In the genomic region with DNA sequence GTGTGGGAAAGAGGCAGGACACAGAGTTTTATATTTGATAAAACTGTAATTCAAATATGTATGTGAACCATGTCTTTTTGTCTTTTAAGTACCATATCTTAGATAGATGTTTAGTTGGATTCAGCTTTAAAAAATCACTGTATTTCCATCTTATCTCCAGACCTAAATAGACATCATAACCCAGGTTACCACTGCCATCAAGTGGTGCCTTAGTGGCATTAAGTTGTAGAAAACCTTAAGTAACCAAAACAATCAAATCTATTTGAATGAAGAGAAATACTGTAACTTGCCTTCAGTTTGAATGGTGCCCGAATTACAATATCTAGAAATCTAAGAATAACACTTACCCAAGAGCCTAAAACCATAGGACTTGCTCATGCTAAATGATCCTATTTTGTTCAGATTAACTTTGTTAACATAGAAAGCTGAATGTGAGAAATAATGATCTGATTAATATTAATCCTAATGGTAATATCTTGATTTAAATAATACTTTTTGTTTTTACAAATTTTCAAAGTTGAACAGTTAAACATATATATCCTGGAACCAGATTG, we compare ENCODE assay signal across 8 cellular contexts.
DNase-seq lines count a peak whose midpoint lies in the region; ATAC-seq, FAIRE-seq and TF ChIP-seq lines count a peak whose summit lies in the region.

No MANE protein-coding gene starts in this region.

- no peak for ATAC-seq in heart left ventricle
- no peak for ATAC-seq in Right ventricle myocardium superior (ENCODE audit: poor library complexity)

- peak; percentile 50 for FAIRE-seq in endometrium (lab: Jason Lieb, UNC)

- TF ChIP-seq POLR2A in heart left ventricle (IDR thresholded peaks at IDR 0.05) = no peak

- H3K9me3 ChIP-seq in heart left ventricle (no peaks in the 10 kb centered on the region), smooth muscle cell (replicated peaks; ENCODE audit: low read depth) (no peaks in the 10 kb centered on the region)

- TF ChIP-seq CTCF in heart left ventricle (IDR thresholded peaks at IDR 0.05) (peak in 8 of 12 donors; percentile 1 to 41 (median 24)), smooth muscle cell (IDR thresholded peaks at IDR 0.05; ENCODE audit: borderline replicate concordance, insufficient read depth, poor library complexity, severe bottlenecking) (peak; percentile 51)

- H3K4me3 Mint-ChIP-seq in activated T-helper 2 cell treated with anti-CD3 and anti-CD28 coated beads, Interferon-gamma antibody, Interleukin-2, Interleukin-4, amounts not matched to agents 10 μg/mL and 5 μg/mL and 100 μg/mL, durations not matched to agents 14 hours and 24 hours and 36 hours (ENCODE audit: low read depth) = no peak overlapping the region

- H3K79me2 ChIP-seq in smooth muscle cell (ENCODE audit: low read depth) = no peaks in the 10 kb centered on the region

- H3K4me1 ChIP-seq in heart left ventricle (peaks cover 0 to 6% (median 0%) of the 10 kb centered on the region in 12 donors), smooth muscle cell (ENCODE audit: low read depth) (no peaks in the 10 kb centered on the region)

- H3K4me3 ChIP-seq in heart left ventricle (no peak overlapping the region), smooth muscle cell (no peak overlapping the region)

- DNase-seq in heart left ventricle (no peak), Right ventricle myocardium superior (no peak), NCI-H510A (lab: John Stamatoyannopoulos, UW) (peak; percentile 24), smooth muscle cell (lab: John Stamatoyannopoulos, UW; ENCODE audit: unreplicated experiment) (no peak), putamen (ENCODE audit: low spot score) (no peak)
- no peak for DNase-seq in stimulated activated CD4-positive, alpha-beta T cell treated with anti-CD3 and anti-CD28 coated beads, Interleukin-15, amount 100 ng/mL, for 24 hours
- DNase-seq in activated T-helper 2 cell treated with anti-CD3 and anti-CD28 coated beads, Interferon-gamma antibody, Interleukin-2, Interleukin-4, amounts not matched to agents 10 μg/mL and 5 μg/mL and 100 μg/mL, durations not matched to agents 14 hours and 24 hours and 36 hours (ENCODE audit: low spot score) = no peak

- no peaks in the 10 kb centered on the region for H3K4me1 Mint-ChIP-seq in activated T-helper 2 cell treated with anti-CD3 and anti-CD28 coated beads, Interferon-gamma antibody, Interleukin-2, Interleukin-4, amounts not matched to agents 10 μg/mL and 5 μg/mL and 100 μg/mL, durations not matched to agents 14 hours and 24 hours and 36 hours (ENCODE audit: low read depth)

- no peaks in the 10 kb centered on the region for H3K9me3 Mint-ChIP-seq in activated T-helper 2 cell treated with anti-CD3 and anti-CD28 coated beads, Interferon-gamma antibody, Interleukin-2, Interleukin-4, amounts not matched to agents 10 μg/mL and 5 μg/mL and 100 μg/mL, durations not matched to agents 14 hours and 24 hours and 36 hours

- H3K36me3 ChIP-seq in heart left ventricle = no peaks in the 10 kb centered on the region
- H3K36me3 ChIP-seq in smooth muscle cell (ENCODE audit: low read depth) = no peaks in the 10 kb centered on the region

- 19 to 28% (median 27%) methylated on average over 1 of the region's 1 CpG for WGBS in heart left ventricle, 4 donors
- WGBS in smooth muscle cell (ENCODE audit: low lambda C conversion rate) = 40% methylated on average over 1 of the region's 1 CpG

- H3K27ac Mint-ChIP-seq in activated T-helper 2 cell treated with anti-CD3 and anti-CD28 coated beads, Interferon-gamma antibody, Interleukin-2, Interleukin-4, amounts not matched to agents 10 μg/mL and 5 μg/mL and 100 μg/mL, durations not matched to agents 14 hours and 24 hours and 36 hours = no peak overlapping the region

- H3K27me3 ChIP-seq in heart left ventricle (no peaks in the 10 kb centered on the region), smooth muscle cell (ENCODE audit: low read depth) (no peaks in the 10 kb centered on the region)

- no peak overlapping the region for H3K4me2 ChIP-seq in smooth muscle cell

- no peaks in the 10 kb centered on the region for H3F3A ChIP-seq in smooth muscle cell (ENCODE audit: low read depth)

- no peak overlapping the region for H3K27ac ChIP-seq in heart left ventricle
- no peak overlapping the region for H3K27ac ChIP-seq in smooth muscle cell (ENCODE audit: low read depth)

- no peaks in the 10 kb centered on the region for H3K36me3 Mint-ChIP-seq in activated T-helper 2 cell treated with anti-CD3 and anti-CD28 coated beads, Interferon-gamma antibody, Interleukin-2, Interleukin-4, amounts not matched to agents 10 μg/mL and 5 μg/mL and 100 μg/mL, durations not matched to agents 14 hours and 24 hours and 36 hours (ENCODE audit: low read depth)

- intact Hi-C loops in heart left ventricle (cut with DNase I) = loop anchor here in 8 of 10 donors (5.0 to 10.0 kb wide), 9 partner anchors 226 to 866 kb away; no protein-coding TSS in a partner anchor
- intact Hi-C loops in Right ventricle myocardium superior (cut with DNase I) = loop anchor here (10.0 kb wide), 1 partner anchor 613 kb away; no protein-coding TSS in a partner anchor
- intact Hi-C loops in activated T-helper 2 cell treated with anti-CD3 and anti-CD28 coated beads, Interferon-gamma antibody, Interleukin-2, Interleukin-4, amounts not matched to agents 10 μg/mL and 5 μg/mL and 100 μg/mL, durations not matched to agents 14 hours and 24 hours and 36 hours (cut with micrococcal nuclease) = loop anchor here (10.0 kb wide), 2 partner anchors 633 to 863 kb away; no protein-coding TSS in a partner anchor

- H3K27me3 Mint-ChIP-seq in activated T-helper 2 cell treated with anti-CD3 and anti-CD28 coated beads, Interferon-gamma antibody, Interleukin-2, Interleukin-4, amounts not matched to agents 10 μg/mL and 5 μg/mL and 100 μg/mL, durations not matched to agents 14 hours and 24 hours and 36 hours (ENCODE audit: low read depth) = no peaks in the 10 kb centered on the region

- H3K9ac ChIP-seq in smooth muscle cell (ENCODE audit: low read depth) = no peak overlapping the region

- no peak overlapping the region for H2AFZ ChIP-seq in smooth muscle cell (ENCODE audit: low read depth)

- H4K20me1 ChIP-seq in smooth muscle cell (ENCODE audit: low read depth) = no peaks in the 10 kb centered on the region
